ENCODE assay signal across 1 cellular context in the genomic region with DNA sequence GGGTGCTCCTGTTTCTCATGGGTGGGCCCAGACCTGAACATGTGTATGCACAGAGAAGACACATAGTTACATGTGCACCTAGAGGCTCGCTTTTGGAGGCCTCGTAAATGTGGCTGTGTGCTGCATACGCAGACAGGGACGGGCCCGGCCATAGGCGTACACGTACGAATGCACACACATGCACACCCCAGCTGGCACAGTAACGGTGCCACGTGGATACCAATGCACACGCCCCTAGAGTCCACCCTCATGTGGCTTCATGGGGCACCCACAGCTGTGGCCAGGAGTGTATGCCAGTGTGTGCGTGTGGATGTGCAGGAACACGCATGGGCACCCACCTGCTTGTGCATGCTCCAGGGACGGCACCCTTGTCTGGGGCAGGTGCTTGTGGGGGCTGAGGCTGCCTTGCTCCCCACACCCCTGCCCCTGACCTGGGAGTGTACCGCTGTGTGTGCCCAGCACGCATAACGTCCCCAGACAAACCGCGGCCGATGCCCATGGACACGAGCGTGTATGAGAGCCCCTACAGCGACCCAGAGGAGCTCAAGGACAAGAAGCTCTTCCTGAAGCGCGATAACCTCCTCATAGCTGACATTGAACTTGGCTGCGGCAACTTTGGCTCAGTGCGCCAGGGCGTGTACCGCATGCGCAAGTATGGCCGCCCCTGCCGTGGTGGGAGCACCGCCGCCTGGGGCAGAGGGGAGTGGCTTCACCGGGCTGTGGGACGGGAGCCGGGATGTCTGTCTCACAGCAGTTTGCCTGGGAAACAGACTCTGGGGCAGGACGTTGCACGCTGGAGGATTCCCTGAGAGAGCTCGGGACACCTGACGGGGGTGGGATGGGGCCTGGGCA.
TF ChIP-seq lines count a peak whose summit lies in the region.

No MANE protein-coding gene starts in this region.

TF ChIP-seq in HepG2, 621 proteins besides CTCF, POLR2A, EP300 and RAD21 (continued from another document):
- TF ChIP-seq, protein P1, sequence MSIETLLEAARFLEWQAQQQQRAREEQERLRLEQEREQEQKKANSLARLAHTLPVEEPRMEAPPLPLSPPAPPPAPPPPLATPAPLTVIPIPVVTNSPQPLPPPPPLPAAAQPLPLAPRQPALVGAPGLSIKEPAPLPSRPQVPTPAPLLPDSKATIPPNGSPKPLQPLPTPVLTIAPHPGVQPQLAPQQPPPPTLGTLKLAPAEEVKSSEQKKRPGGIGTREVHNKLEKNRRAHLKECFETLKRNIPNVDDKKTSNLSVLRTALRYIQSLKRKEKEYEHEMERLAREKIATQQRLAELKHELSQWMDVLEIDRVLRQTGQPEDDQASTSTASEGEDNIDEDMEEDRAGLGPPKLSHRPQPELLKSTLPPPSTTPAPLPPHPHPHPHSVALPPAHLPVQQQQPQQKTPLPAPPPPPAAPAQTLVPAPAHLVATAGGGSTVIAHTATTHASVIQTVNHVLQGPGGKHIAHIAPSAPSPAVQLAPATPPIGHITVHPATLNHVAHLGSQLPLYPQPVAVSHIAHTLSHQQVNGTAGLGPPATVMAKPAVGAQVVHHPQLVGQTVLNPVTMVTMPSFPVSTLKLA (IDR thresholded peaks at IDR 0.05) = peak; percentile 67
